In the genomic region with DNA sequence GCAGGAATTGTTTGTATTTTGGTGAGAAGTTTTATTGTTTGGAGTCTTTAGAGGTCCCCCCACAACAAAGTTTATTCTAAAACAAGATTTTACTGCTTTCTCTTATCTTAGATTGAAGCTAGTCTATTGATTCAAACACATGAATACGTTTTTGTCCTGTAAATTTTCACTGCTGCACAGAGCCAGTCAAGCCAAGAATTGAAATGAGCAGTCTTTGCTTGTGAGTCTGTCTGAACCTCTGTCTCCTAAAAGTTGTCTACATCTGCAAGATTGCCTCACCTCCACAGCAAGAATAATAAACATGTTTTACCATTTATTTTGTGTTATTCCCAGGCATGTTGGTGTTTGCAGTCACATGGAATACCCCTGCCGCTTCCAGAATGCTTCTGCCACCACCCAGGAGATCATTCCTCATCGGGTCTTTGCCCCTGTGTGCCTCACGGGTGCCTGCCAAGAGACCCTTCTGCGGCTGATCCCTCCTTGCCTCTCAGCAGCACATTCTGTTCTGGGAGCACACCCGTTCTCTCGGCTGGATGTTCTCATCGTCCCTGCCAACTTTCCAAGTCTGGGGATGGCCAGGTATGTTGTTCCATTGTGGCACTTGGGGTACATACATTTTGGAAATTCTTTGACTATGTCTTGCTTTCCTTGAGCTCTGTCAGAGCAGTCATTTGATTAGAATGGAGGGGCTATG, we compare ENCODE assay signal across 12 cellular contexts.
A peak's percentile ranks its signal among the peaks of the same experiment; 100 is the strongest.
DNase-seq lines count a peak whose midpoint lies in the region; ATAC-seq, FAIRE-seq and TF ChIP-seq lines count a peak whose summit lies in the region.
"Had no signal": no experiment of that assay in that cellular context is flagged by ENCODE, and none has a peak within 500 bp of the region (broad histone marks: within the 10 kb centered on the region; RNA-seq: fewer than 3 reads in every experiment).

No MANE protein-coding gene starts in this region.

- CTCF ChIA-PET in HEK293 (lab: Yijun Ruan, JAX), result interaction anchor here (0.5 to 1.1 kb wide), 2 partner anchors 112 to 330 kb away, joined by 3 read pairs; no protein-coding TSS in a partner anchor

- H3K4me3 ChIP-seq in HEK293 (ENCODE audit: low read depth, low read length), result no peak overlapping the region
- H3K4me3 ChIP-seq in kidney (ENCODE audit: low read length in 2 of 2), result no peak overlapping the region
- no peak overlapping the region for H3K4me3 ChIP-seq in stomach smooth muscle (ENCODE audit: low read length in 2 of 2)
- no peak overlapping the region for H3K4me3 ChIP-seq in MG63
- H3K4me3 ChIP-seq: BLaER1 treated with 17β-estradiol and CSF1 and Interleukin-3, amounts not matched to agents 10 nM and 100 nM; K562 had no signal

- no peak for ATAC-seq in GM21737 (IDR thresholded peaks at IDR 0.05; ENCODE audit: unreplicated experiment)
- ATAC-seq: K562 had no signal

- DNase-seq in astrocyte of the hippocampus (ENCODE audit: low read depth, low spot score) (peak; percentile 48), kidney (no peak), ureter (ENCODE audit: low spot score) (no peak), MG63 (no peak), NCI-H1417 treated with DMSO at 0.1 percent for 48 hours (lab: John Stamatoyannopoulos, UW) (no peak)
- DNase-seq: GF-D8 had no signal

- H3K9me3 ChIP-seq in HEK293 (ENCODE audit: control insufficient read depth, insufficient read depth, low read depth, low read length), result no peaks in the 10 kb centered on the region
- H3K9me3 ChIP-seq in kidney (ENCODE audit: control insufficient read depth in 1 of 2, low read length in 2 of 2), result no peaks in the 10 kb centered on the region
- no peaks in the 10 kb centered on the region for H3K9me3 ChIP-seq in stomach smooth muscle (ENCODE audit: control insufficient read depth in 2 of 2, low read length in 2 of 2)
- H3K9me3 ChIP-seq in MG63, result no peaks in the 10 kb centered on the region
- H3K9me3 ChIP-seq: BLaER1 treated with 17β-estradiol and CSF1 and Interleukin-3, amounts not matched to agents 10 nM and 100 nM had no signal

- POLR2A ChIA-PET in HEK293 (lab: Yijun Ruan, JAX), result no interaction called here

- H3K9ac ChIP-seq in kidney (ENCODE audit: low read length in 2 of 2), result no peak overlapping the region
- H3K9ac ChIP-seq in stomach smooth muscle (ENCODE audit: low read length in 2 of 2), result no peak overlapping the region
- H3K9ac ChIP-seq: BLaER1 treated with 17β-estradiol and CSF1 and Interleukin-3, amounts not matched to agents 10 nM and 100 nM had no signal

- H3K27ac ChIP-seq in HEK293 (ENCODE audit: extremely low read depth, low read depth, low read length), result no peak overlapping the region
- peak overlapping the region; percentile 23 to 40 for H3K27ac ChIP-seq in kidney (ENCODE audit: low read depth in 2 of 2, low read length in 2 of 2)
- peak overlapping the region; percentile 3 for H3K27ac ChIP-seq in stomach smooth muscle (ENCODE audit: low read length)
- H3K27ac ChIP-seq: BLaER1 treated with 17β-estradiol and CSF1 and Interleukin-3, amounts not matched to agents 10 nM and 100 nM; VCaP had no signal

- H3K4me1 ChIP-seq in HEK293 (ENCODE audit: control insufficient read depth, insufficient read depth, low read length) (peaks cover 9% of the 10 kb centered on the region), kidney (ENCODE audit: control insufficient read depth in 1 of 2, insufficient read depth in 1 of 2, low read depth in 1 of 2, low read length in 2 of 2) (peaks cover 7 to 21% of the 10 kb centered on the region in 2 donors), stomach smooth muscle (ENCODE audit: control insufficient read depth, insufficient read depth, low read length) (peaks cover 11% of the 10 kb centered on the region)

- H3K27me3 ChIP-seq in stomach smooth muscle (ENCODE audit: control insufficient read depth in 1 of 2, insufficient read depth in 2 of 2, low read length in 2 of 2), result no peaks in the 10 kb centered on the region
- H3K27me3 ChIP-seq in MG63, result no peaks in the 10 kb centered on the region
- H3K27me3 ChIP-seq: BLaER1 treated with 17β-estradiol and CSF1 and Interleukin-3, amounts not matched to agents 10 nM and 100 nM had no signal

- intact Hi-C loops in kidney (cut with DNase I), result no loop called here

- no peak for FAIRE-seq in kidney (lab: Jason Lieb, UNC)

- no peak for TF ChIP-seq CTCF in HEK293 (tag by site-specific recombination; IDR thresholded peaks at IDR 0.05)
- TF ChIP-seq CTCF in kidney (IDR thresholded peaks at IDR 0.05; ENCODE audit: borderline replicate concordance, extremely low read depth, insufficient read depth), result no peak

- H3K36me3 ChIP-seq in HEK293 (ENCODE audit: control insufficient read depth in 2 of 2, insufficient read depth in 1 of 2, low read length in 2 of 2) (peaks cover 0 to 7% of the 10 kb centered on the region in 2 experiments; a peak in 1 of 3 replicates), kidney (ENCODE audit: control insufficient read depth in 1 of 2, insufficient read depth in 2 of 2, low read length in 2 of 2) (peaks cover 2 to 7% of the 10 kb centered on the region in 2 donors), stomach smooth muscle (ENCODE audit: control insufficient read depth in 2 of 2, insufficient read depth in 2 of 2, low read length in 2 of 2) (peaks cover 5 to 7% of the 10 kb centered on the region in 2 donors), MG63 (peaks cover 10% of the 10 kb centered on the region)

TF ChIP-seq in HEK293, 187 proteins besides CTCF, POLR2A, EP300 and RAD21:
- TF ChIP-seq KLF8 (tag by site-specific recombination; IDR thresholded peaks at IDR 0.05), result no peak
- peak; percentile 27; the same call in 1 of the 2 replicates for TF ChIP-seq FEZF1 (tag by site-specific recombination; IDR thresholded peaks at IDR 0.05)
